10 cellular contexts compared by ENCODE assay signal in genomic region chr3:5006755-5007202, GRCh38. TPM values are rescaled to one million over a fixed set of nuclear protein-coding genes. Genes with fewer than 3 reads are reported as not detected.
DNase-seq lines count a peak whose midpoint lies in the region; ATAC-seq and TF ChIP-seq lines count a peak whose summit lies in the region.
"Had no signal": no experiment of that assay in that cellular context is flagged by ENCODE, and none has a peak within 500 bp of the region (broad histone marks: within the 10 kb centered on the region; RNA-seq: fewer than 3 reads in every experiment).

No MANE protein-coding gene starts in this region.

- H3K27ac ChIP-seq in dorsolateral prefrontal cortex = no peak overlapping the region
- H3K27ac ChIP-seq: body of pancreas, right lobe of liver had no signal

- H3K4me3 ChIP-seq in GM06990 (replicated peaks; ENCODE audit: low read depth, low read length) (no peak overlapping the region), dorsolateral prefrontal cortex (no peak overlapping the region)
- H3K4me3 ChIP-seq: body of pancreas, right lobe of liver had no signal

- intact Hi-C loops in dorsolateral prefrontal cortex (cut with DNase I) = no loop called here

- no peaks in the 10 kb centered on the region for H3K36me3 ChIP-seq in GM06990 (ENCODE audit: control insufficient read depth, insufficient read depth, low read length)
- H3K36me3 ChIP-seq: right lobe of liver had no signal

- ATAC-seq in GM21447 (IDR thresholded peaks at IDR 0.05; ENCODE audit: unreplicated experiment) = peak; percentile 71
- ATAC-seq: body of pancreas had no signal

- H3K27me3 ChIP-seq in GM06990 (replicated peaks; ENCODE audit: control insufficient read depth, insufficient read depth, low read length) = no peaks in the 10 kb centered on the region
- no peaks in the 10 kb centered on the region for H3K27me3 ChIP-seq in dorsolateral prefrontal cortex
- H3K27me3 ChIP-seq: body of pancreas, right lobe of liver had no signal

- TF ChIP-seq CTCF in GM06990 (IDR thresholded peaks at IDR 0.05; ENCODE audit: insufficient read depth, low read length, poor library complexity, severe bottlenecking) (peak; percentile 12), dorsolateral prefrontal cortex (IDR thresholded peaks at IDR 0.05 in 54 of 56, conservative IDR thresholded peaks at IDR 0.05 in 2 of 56; ENCODE audit: low read depth in 1 of 56, partially characterized antibody in 56 of 56) (no peak)

- peak; percentile 83 for DNase-seq in GM06990 (ENCODE audit: extremely low read depth, insufficient read length)
- peak; percentile 61 to 68 for DNase-seq in Kasumi-1 (lab: John Stamatoyannopoulos, UW)
- peak; percentile 64 for DNase-seq in activated gamma-delta T cell treated with Interleukin-2 at 50 U/mL for 16 hours
- DNase-seq in stimulated activated CD4-positive, alpha-beta T cell treated with anti-CD3 and anti-CD28 coated beads, Interleukin-1b, Interleukin-23, amount 100 ng/mL, for 24 hours (ENCODE audit: low read depth in 4 of 4, low spot score in 1 of 4) = peak in 3 of 4 experiments; percentile 29 to 72 (median 31)
- DNase-seq in dorsolateral prefrontal cortex = no peak
- no peak for DNase-seq in DMS114 treated with DMSO at 0.1 percent for 48 hours (lab: John Stamatoyannopoulos, UW; ENCODE audit: unreplicated experiment)
- DNase-seq in NCI-H2227 treated with DMSO at 0.1 percent for 48 hours (lab: John Stamatoyannopoulos, UW) = no peak
- DNase-seq: right lobe of liver had no signal

RNA-seq across cellular contexts. Expression of gene BHLHE40, which starts 27.5 kb away (rescaled TPM):
- total RNA-seq in dorsolateral prefrontal cortex = 100 to 1,000 TPM in 42 of 120 experiments, 10 to 100 TPM in 78; 45.4 to 207 (median 91.5) TPM

Comparison
In these comparisons a context has a peak if more than half of its experiments do, and no peak if none do; other contexts are left out.
1. DNase-seq: peak in GM06990 (single experiment), Kasumi-1 (2 of 2), activated gamma-delta T cell treated with Interleukin-2 at 50 U/mL for 16 hours (single experiment) and stimulated activated CD4-positive, alpha-beta T cell treated with anti-CD3 and anti-CD28 coated beads, Interleukin-1b, Interleukin-23, amount 100 ng/mL, for 24 hours (3 of 4); none in dorsolateral prefrontal cortex (0 of 10), DMS114 treated with DMSO at 0.1 percent for 48 hours (single experiment) and NCI-H2227 treated with DMSO at 0.1 percent for 48 hours (single experiment).